8 cellular contexts compared by ENCODE assay signal in genomic region chr2:208062113-208062512, GRCh38. TPM values are rescaled to one million over a fixed set of nuclear protein-coding genes. Genes with fewer than 3 reads are reported as not detected.
A peak's percentile ranks its signal among the peaks of the same experiment; 100 is the strongest.
DNase-seq lines count a peak whose midpoint lies in the region; ATAC-seq and TF ChIP-seq lines count a peak whose summit lies in the region.

No MANE protein-coding gene starts in this region.

- peak; percentile 25 for DNase-seq in activated CD8-positive, alpha-beta T cell treated with anti-CD3 and anti-CD28 coated beads, Interleukin-2, amount 10 ng/mL, durations not matched to agents 7 days and 5 days
- DNase-seq in mesendoderm, result peak; percentile 69

- no CpG with 5 or more reads among the region's 4 CpGs for WGBS in mesendoderm (ENCODE audit: extremely low coverage, insufficient coverage, low lambda C conversion rate)

- H3K4me1 ChIP-seq in DOHH2 (ENCODE audit: control insufficient read depth, low read length) (no peaks in the 10 kb centered on the region), mesendoderm (ENCODE audit: control insufficient read depth, low read depth, low read length) (no peaks in the 10 kb centered on the region)

- H3K36me3 Mint-ChIP-seq in activated CD8-positive, alpha-beta T cell treated with anti-CD3 and anti-CD28 coated beads, Interleukin-2, amount 10 ng/mL, durations not matched to agents 7 days and 5 days (ENCODE audit: low read depth), result no peaks in the 10 kb centered on the region
- H3K36me3 Mint-ChIP-seq in activated T-helper 17 cell treated with anti-CD3 and anti-CD28 coated beads, Interleukin-2, amount 50 U/mL, for 72 hours (ENCODE audit: low read depth), result no peaks in the 10 kb centered on the region

- H3K79me2 ChIP-seq in DOHH2 (ENCODE audit: control insufficient read depth, low read length) (no peaks in the 10 kb centered on the region), mesendoderm (ENCODE audit: control insufficient read depth, insufficient read depth, low read length) (no peaks in the 10 kb centered on the region)

- no peak overlapping the region for H3K23ac ChIP-seq in mesendoderm (ENCODE audit: low read length)

- H3K9ac ChIP-seq in mesendoderm (ENCODE audit: low read length), result no peak overlapping the region

- no peak overlapping the region for H2AK5ac ChIP-seq in mesendoderm (ENCODE audit: low read length)

- no peaks in the 10 kb centered on the region for H3F3A ChIP-seq in DOHH2 (ENCODE audit: control insufficient read depth, insufficient read depth)

- no peak overlapping the region for H3K4me3 Mint-ChIP-seq in activated CD8-positive, alpha-beta T cell treated with anti-CD3 and anti-CD28 coated beads, Interleukin-2, amount 10 ng/mL, durations not matched to agents 7 days and 5 days
- H3K4me3 Mint-ChIP-seq in activated T-helper 17 cell treated with anti-CD3 and anti-CD28 coated beads, Interleukin-2, amount 50 U/mL, for 72 hours, result no peak overlapping the region

- H4K8ac ChIP-seq in mesendoderm (ENCODE audit: low read depth, low read length), result no peak overlapping the region

- H3K9me3 Mint-ChIP-seq in activated CD8-positive, alpha-beta T cell treated with anti-CD3 and anti-CD28 coated beads, Interleukin-2, amount 10 ng/mL, durations not matched to agents 7 days and 5 days (ENCODE audit: insufficient read depth), result no peaks in the 10 kb centered on the region
- no peaks in the 10 kb centered on the region for H3K9me3 Mint-ChIP-seq in activated T-helper 17 cell treated with anti-CD3 and anti-CD28 coated beads, Interleukin-2, amount 50 U/mL, for 72 hours

- H3K9me2 ChIP-seq in DOHH2 (replicated peaks; ENCODE audit: control insufficient read depth, low read length), result no peaks in the 10 kb centered on the region

- H3K4ac ChIP-seq in mesendoderm (ENCODE audit: low read depth, low read length), result no peak overlapping the region

- no peaks in the 10 kb centered on the region for H4K20me1 ChIP-seq in DOHH2 (ENCODE audit: control insufficient read depth, insufficient read depth, low read depth, low read length)

- H3K36me3 ChIP-seq in DOHH2 (ENCODE audit: control insufficient read depth, low read length) (no peaks in the 10 kb centered on the region), mesendoderm (ENCODE audit: control insufficient read depth, insufficient read depth, low read length) (no peaks in the 10 kb centered on the region)

- H3K4me3 ChIP-seq in DOHH2 (ENCODE audit: low read length) (no peak overlapping the region), mesendoderm (ENCODE audit: low read length) (no peak overlapping the region)

- H3K56ac ChIP-seq in mesendoderm (ENCODE audit: low read length), result no peak overlapping the region

- TF ChIP-seq CTCF in DOHH2 (IDR thresholded peaks at IDR 0.05; ENCODE audit: low read depth, low read length, poor library complexity, severe bottlenecking) (peak; percentile 57), LNCAP (IDR thresholded peaks at IDR 0.05) (peak; percentile 49)

- H3K18ac ChIP-seq in mesendoderm (ENCODE audit: low read length), result no peak overlapping the region

- H3K27ac ChIP-seq in DOHH2 (ENCODE audit: low read depth, low read length) (no peak overlapping the region), mesendoderm (ENCODE audit: low read depth, low read length) (no peak overlapping the region)

- H3K27ac Mint-ChIP-seq in activated CD8-positive, alpha-beta T cell treated with anti-CD3 and anti-CD28 coated beads, Interleukin-2, amount 10 ng/mL, durations not matched to agents 7 days and 5 days, result no peak overlapping the region
- no peak overlapping the region for H3K27ac Mint-ChIP-seq in activated T-helper 17 cell treated with anti-CD3 and anti-CD28 coated beads, Interleukin-2, amount 50 U/mL, for 72 hours

- no peak overlapping the region for H2BK15ac ChIP-seq in mesendoderm (replicated peaks; ENCODE audit: low read depth)

- POLR2A ChIA-PET in activated CD8-positive, alpha-beta T cell treated with anti-CD3 and anti-CD28 coated beads, Interleukin-2, amount 10 ng/mL, durations not matched to agents 7 days and 5 days (lab: Charles Lee), result no interaction called here

- CTCF ChIA-PET in activated CD8-positive, alpha-beta T cell treated with anti-CD3 and anti-CD28 coated beads, Interleukin-2, amount 10 ng/mL, durations not matched to agents 7 days and 5 days (lab: Charles Lee), result no interaction called here

- H3K27me3 ChIP-seq in DOHH2 (ENCODE audit: control insufficient read depth, low read length), result no peaks in the 10 kb centered on the region
- H3K27me3 ChIP-seq in mesendoderm (ENCODE audit: insufficient read depth, low read length, poor library complexity), result no peaks in the 10 kb centered on the region

- no peak overlapping the region for H2BK120ac ChIP-seq in mesendoderm (ENCODE audit: low read depth, low read length)

- H3K4me1 Mint-ChIP-seq in activated CD8-positive, alpha-beta T cell treated with anti-CD3 and anti-CD28 coated beads, Interleukin-2, amount 10 ng/mL, durations not matched to agents 7 days and 5 days (ENCODE audit: low read depth), result no peaks in the 10 kb centered on the region
- no peaks in the 10 kb centered on the region for H3K4me1 Mint-ChIP-seq in activated T-helper 17 cell treated with anti-CD3 and anti-CD28 coated beads, Interleukin-2, amount 50 U/mL, for 72 hours

- H4K5ac ChIP-seq in mesendoderm (ENCODE audit: low read length), result no peak overlapping the region

- H3K79me1 ChIP-seq in mesendoderm (ENCODE audit: low read length), result no peaks in the 10 kb centered on the region

- H3K27me3 Mint-ChIP-seq in activated CD8-positive, alpha-beta T cell treated with anti-CD3 and anti-CD28 coated beads, Interleukin-2, amount 10 ng/mL, durations not matched to agents 7 days and 5 days (ENCODE audit: low read depth), result peaks cover 4% of the 10 kb centered on the region
- H3K27me3 Mint-ChIP-seq in activated T-helper 17 cell treated with anti-CD3 and anti-CD28 coated beads, Interleukin-2, amount 50 U/mL, for 72 hours, result peaks cover 4% of the 10 kb centered on the region

- H3K4me2 ChIP-seq in DOHH2 (ENCODE audit: low read length) (no peak overlapping the region), mesendoderm (ENCODE audit: low read length) (no peak overlapping the region)

- ATAC-seq in activated CD8-positive, alpha-beta T cell treated with anti-CD3 and anti-CD28 coated beads, Interleukin-2, amount 10 ng/mL, durations not matched to agents 7 days and 5 days, result no peak
- no peak for ATAC-seq in activated T-helper 17 cell treated with anti-CD3 and anti-CD28 coated beads, Interleukin-2, amount 50 U/mL, for 72 hours (replicated peaks)
- ATAC-seq in GM18909 (IDR thresholded peaks at IDR 0.05; ENCODE audit: poor library complexity, unreplicated experiment) (no peak), GM21367 (IDR thresholded peaks at IDR 0.05; ENCODE audit: unreplicated experiment) (no peak), HG02973 (IDR thresholded peaks at IDR 0.05; ENCODE audit: unreplicated experiment) (no peak)

- no peak overlapping the region for H2BK5ac ChIP-seq in mesendoderm (ENCODE audit: low read length)

- H3K9me3 ChIP-seq in DOHH2 (ENCODE audit: control insufficient read depth, insufficient read depth, low read length), result no peaks in the 10 kb centered on the region

RNA-seq across cellular contexts. Expression of gene PLEKHM3, which starts 36.8 kb away (rescaled TPM):
- total RNA-seq in activated CD8-positive, alpha-beta T cell treated with anti-CD3 and anti-CD28 coated beads, Interleukin-2, amount 10 ng/mL, durations not matched to agents 7 days and 5 days, result 1 to 10 TPM; 6.1 to 6.2 TPM
- 2.7 TPM for polyA plus RNA-seq in mesendoderm (2013, experiment 1 of 2)
- 2.5 TPM for polyA plus RNA-seq in mesendoderm (2013, experiment 2 of 2)
- total RNA-seq in activated T-helper 17 cell treated with anti-CD3 and anti-CD28 coated beads, Interleukin-2, amount 50 U/mL, for 72 hours, result 1 to 10 TPM; 3.2 to 5.3 TPM
